Comparison of ENCODE assay signal across 1 cellular context in the genomic region with DNA sequence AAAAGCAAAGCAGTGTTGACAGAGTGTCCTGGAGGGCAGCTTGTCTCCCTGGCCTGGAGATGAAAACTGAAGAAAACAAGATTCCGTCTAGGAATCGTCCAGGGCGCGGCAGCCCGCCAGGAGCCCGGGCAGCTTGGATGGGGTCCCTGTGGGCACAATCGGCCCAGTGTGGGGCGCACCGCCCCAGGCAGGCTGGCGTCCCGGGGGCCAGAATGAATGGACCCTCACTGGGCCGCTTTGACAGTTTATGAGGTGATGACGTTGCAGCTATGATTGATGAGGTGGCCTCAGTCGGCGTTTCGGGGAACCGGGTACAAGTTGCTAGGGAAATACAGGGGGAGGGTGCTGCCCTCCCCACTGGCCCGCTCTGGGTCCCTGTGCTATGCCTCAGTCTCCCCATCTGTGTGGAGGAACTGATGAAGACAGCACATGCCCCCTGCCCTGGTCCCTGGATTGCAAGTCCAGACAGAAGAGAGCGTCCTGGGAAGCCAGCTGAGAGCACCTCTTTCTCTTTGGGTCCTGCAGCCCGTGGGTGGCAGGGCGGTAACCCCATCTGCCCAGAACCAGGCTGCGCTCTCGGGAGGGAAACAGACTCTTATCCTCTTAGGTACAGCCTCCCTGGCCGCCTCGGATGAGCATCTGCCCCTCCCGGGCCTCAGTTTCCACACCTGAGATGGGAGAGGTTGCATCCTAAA.
A peak's percentile ranks its signal among the peaks of the same experiment; 100 is the strongest.
TF ChIP-seq lines count a peak whose summit lies in the region.

No MANE protein-coding gene starts in this region.

TF ChIP-seq in HEK293, 187 proteins besides CTCF, POLR2A, EP300 and RAD21:
- TF ChIP-seq, protein P1, sequence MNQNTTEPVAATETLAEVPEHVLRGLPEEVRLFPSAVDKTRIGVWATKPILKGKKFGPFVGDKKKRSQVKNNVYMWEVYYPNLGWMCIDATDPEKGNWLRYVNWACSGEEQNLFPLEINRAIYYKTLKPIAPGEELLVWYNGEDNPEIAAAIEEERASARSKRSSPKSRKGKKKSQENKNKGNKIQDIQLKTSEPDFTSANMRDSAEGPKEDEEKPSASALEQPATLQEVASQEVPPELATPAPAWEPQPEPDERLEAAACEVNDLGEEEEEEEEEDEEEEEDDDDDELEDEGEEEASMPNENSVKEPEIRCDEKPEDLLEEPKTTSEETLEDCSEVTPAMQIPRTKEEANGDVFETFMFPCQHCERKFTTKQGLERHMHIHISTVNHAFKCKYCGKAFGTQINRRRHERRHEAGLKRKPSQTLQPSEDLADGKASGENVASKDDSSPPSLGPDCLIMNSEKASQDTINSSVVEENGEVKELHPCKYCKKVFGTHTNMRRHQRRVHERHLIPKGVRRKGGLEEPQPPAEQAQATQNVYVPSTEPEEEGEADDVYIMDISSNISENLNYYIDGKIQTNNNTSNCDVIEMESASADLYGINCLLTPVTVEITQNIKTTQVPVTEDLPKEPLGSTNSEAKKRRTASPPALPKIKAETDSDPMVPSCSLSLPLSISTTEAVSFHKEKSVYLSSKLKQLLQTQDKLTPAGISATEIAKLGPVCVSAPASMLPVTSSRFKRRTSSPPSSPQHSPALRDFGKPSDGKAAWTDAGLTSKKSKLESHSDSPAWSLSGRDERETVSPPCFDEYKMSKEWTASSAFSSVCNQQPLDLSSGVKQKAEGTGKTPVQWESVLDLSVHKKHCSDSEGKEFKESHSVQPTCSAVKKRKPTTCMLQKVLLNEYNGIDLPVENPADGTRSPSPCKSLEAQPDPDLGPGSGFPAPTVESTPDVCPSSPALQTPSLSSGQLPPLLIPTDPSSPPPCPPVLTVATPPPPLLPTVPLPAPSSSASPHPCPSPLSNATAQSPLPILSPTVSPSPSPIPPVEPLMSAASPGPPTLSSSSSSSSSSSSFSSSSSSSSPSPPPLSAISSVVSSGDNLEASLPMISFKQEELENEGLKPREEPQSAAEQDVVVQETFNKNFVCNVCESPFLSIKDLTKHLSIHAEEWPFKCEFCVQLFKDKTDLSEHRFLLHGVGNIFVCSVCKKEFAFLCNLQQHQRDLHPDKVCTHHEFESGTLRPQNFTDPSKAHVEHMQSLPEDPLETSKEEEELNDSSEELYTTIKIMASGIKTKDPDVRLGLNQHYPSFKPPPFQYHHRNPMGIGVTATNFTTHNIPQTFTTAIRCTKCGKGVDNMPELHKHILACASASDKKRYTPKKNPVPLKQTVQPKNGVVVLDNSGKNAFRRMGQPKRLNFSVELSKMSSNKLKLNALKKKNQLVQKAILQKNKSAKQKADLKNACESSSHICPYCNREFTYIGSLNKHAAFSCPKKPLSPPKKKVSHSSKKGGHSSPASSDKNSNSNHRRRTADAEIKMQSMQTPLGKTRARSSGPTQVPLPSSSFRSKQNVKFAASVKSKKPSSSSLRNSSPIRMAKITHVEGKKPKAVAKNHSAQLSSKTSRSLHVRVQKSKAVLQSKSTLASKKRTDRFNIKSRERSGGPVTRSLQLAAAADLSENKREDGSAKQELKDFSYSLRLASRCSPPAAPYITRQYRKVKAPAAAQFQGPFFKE (tag by site-specific recombination; IDR thresholded peaks at IDR 0.05; ENCODE audit: borderline replicate concordance) = no peak
- TF ChIP-seq ZIC2 (tag by site-specific recombination; IDR thresholded peaks at IDR 0.05) = peak; percentile 68
